In the genomic region with DNA sequence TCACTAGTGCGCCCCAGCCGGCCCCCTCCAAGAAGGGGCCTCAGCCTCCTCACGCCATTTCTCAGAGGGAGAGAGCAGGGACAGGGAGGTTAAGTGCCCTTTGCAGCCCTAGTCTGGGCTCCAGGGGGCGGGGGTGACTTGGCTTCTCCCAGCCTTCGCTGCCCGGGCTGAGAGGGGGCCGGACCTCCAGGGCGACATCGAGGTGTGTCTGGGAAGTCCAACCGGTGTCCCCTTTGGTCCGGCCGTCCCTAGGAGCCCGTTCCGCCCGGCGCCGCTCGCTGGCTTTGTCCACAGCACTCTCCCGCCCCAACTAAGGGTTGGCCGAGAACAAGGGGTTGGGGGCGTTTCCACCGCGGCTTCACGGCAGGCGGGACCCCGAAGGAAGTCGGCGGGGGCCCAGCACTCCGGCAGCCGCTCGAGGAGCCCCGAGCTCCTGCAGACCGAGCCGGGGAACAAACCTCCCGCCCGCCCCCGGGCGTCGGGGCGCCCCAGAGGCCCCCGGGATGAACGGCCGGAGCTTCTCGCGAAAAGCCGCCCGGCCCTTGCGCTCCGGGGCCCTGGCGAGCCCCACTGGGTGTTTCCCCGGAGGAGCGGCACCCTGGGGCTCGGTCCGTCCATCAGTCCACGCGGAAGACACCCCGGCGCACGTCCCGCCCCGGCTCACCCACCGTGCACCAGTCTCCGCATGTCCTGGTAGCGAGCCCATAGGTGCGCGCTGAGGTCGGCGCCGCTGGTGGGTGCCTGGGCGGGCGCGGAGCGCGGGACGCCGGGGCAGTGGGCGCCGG, we compare ENCODE assay signal across 1 cellular context.
TF ChIP-seq lines count a peak whose summit lies in the region.

No MANE protein-coding gene starts in this region.

TF ChIP-seq in H1, 55 proteins besides CTCF, POLR2A, EP300 and RAD21:
- 0 out of 2 replicates have a peak, but pooled peaks have one; percentile 22 for TF ChIP-seq TAF1 (IDR thresholded peaks at IDR 0.05; ENCODE audit: low read depth, low read length)
- TF ChIP-seq RBBP5 (IDR thresholded peaks at IDR 0.05; ENCODE audit: borderline replicate concordance, low read depth, low read length), result no peak
- no peak for TF ChIP-seq MAFK (IDR thresholded peaks at IDR 0.05; ENCODE audit: low read depth, low read length)
- TF ChIP-seq TBP (IDR thresholded peaks at IDR 0.05; ENCODE audit: low read depth, low read length), result no peak
- no peak for TF ChIP-seq SIX5 (IDR thresholded peaks at IDR 0.05; ENCODE audit: low read depth, low read length)
- TF ChIP-seq GTF2F1 (IDR thresholded peaks at IDR 0.05; ENCODE audit: borderline replicate concordance, low read depth, low read length), result no peak
- no peak for TF ChIP-seq ATF2 (IDR thresholded peaks at IDR 0.05; ENCODE audit: low read length)
- no peak for TF ChIP-seq HDAC2 (IDR thresholded peaks at IDR 0.05; ENCODE audit: borderline replicate concordance in 1 of 2, low read depth in 2 of 2, low read length in 2 of 2)
- TF ChIP-seq JUN (IDR thresholded peaks at IDR 0.05; ENCODE audit: low read depth, low read length), result no peak
- no peak for TF ChIP-seq NANOG (IDR thresholded peaks at IDR 0.05; ENCODE audit: insufficient read depth, low read depth, low read length, poor library complexity, severe bottlenecking)
- 0 out of 4 replicates have a peak, but pooled peaks of 1 of the 2 experiments have one; percentile 40 for TF ChIP-seq SIN3A (conservative IDR thresholded peaks at IDR 0.05 in 1 of 2, IDR thresholded peaks at IDR 0.05 in 1 of 2; ENCODE audit: low read depth in 1 of 2, low read length in 2 of 2)
- peak; percentile 20 for TF ChIP-seq PHF8 (conservative IDR thresholded peaks at IDR 0.05; ENCODE audit: low read depth, low read length)
- peak; percentile 61 for TF ChIP-seq KDM4A (IDR thresholded peaks at IDR 0.05; ENCODE audit: low read depth, low read length, severe bottlenecking)
TF ChIP-seq in H1: peak in this region for 4.
